9 cellular contexts compared by ENCODE assay signal in the genomic region with DNA sequence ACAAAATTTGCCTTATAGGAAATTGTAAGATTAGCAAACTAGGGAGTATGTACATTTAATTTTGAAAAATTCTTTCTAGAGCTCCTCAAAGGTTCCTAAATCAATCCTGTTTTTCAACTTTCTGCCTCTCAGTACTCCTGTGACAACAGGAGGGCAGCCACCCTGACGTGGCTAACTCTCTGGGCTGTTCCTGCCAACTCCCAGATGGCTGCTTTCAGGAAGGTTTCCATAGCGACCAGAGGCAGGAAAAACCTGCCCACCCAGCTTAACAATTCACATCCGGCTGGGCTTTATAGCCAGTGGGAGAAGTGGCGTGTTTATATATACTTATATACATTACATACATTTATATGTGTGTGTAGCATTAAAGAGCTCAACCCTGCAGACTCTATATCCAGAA. TPM values are rescaled to one million over a fixed set of nuclear protein-coding genes. Genes with fewer than 3 reads are reported as not detected.
DNase-seq lines count a peak whose midpoint lies in the region; ATAC-seq and TF ChIP-seq lines count a peak whose summit lies in the region.
"Had no signal": no experiment of that assay in that cellular context is flagged by ENCODE, and none has a peak within 500 bp of the region (broad histone marks: within the 10 kb centered on the region; RNA-seq: fewer than 3 reads in every experiment).

No MANE protein-coding gene starts in this region.

- POLR2A ChIA-PET in activated CD8-positive, alpha-beta T cell treated with anti-CD3 and anti-CD28 coated beads for 36 hours (lab: Charles Lee) = interaction anchor here (1.1 to 1.6 kb wide), 3 partner anchors 11 to 19 kb away, joined by 3 to 5 read pairs (median 4); no protein-coding TSS in a partner anchor

- ATAC-seq in activated CD8-positive, alpha-beta T cell treated with anti-CD3 and anti-CD28 coated beads for 36 hours = no peak
- ATAC-seq in GM19397 (IDR thresholded peaks at IDR 0.05; ENCODE audit: unreplicated experiment) (no peak), GM18511 (IDR thresholded peaks at IDR 0.05; ENCODE audit: unreplicated experiment) (no peak), GM21367 (IDR thresholded peaks at IDR 0.05; ENCODE audit: unreplicated experiment) (no peak)

- DNase-seq in ELF-1 (ENCODE audit: low read depth, low spot score) (peak; percentile 88), NCI-H510A (lab: John Stamatoyannopoulos, UW) (peak; percentile 68), foreskin fibroblast (peak; percentile 21 to 52), renal cortical epithelial cell (ENCODE audit: low read depth) (peak; percentile 54)
- DNase-seq in activated CD8-positive, alpha-beta T cell treated with anti-CD3 and anti-CD28 coated beads for 36 hours = no peak
- DNase-seq: stimulated activated CD4-positive, alpha-beta T cell treated with anti-CD3 and anti-CD28 coated beads, Interleukin-4, amount 100 ng/mL, for 4 hours had no signal

- intact Hi-C loops in activated CD8-positive, alpha-beta T cell treated with anti-CD3 and anti-CD28 coated beads for 36 hours (cut with micrococcal nuclease) = no loop called here

- no peaks in the 10 kb centered on the region for H3K9me3 Mint-ChIP-seq in activated CD8-positive, alpha-beta T cell treated with anti-CD3 and anti-CD28 coated beads for 36 hours

- CTCF ChIA-PET in activated CD8-positive, alpha-beta T cell treated with anti-CD3 and anti-CD28 coated beads for 36 hours (lab: Charles Lee) = interaction anchor here (1.1 to 1.6 kb wide), 3 partner anchors 9 to 240 kb away, joined by 3 to 4 read pairs (median 4); a partner anchor contains a TSS

- no peak overlapping the region for H3K4me3 ChIP-seq in foreskin fibroblast (ENCODE audit: low read depth in 1 of 2, low read length in 2 of 2)

- no peak overlapping the region for H3K4me3 Mint-ChIP-seq in activated CD8-positive, alpha-beta T cell treated with anti-CD3 and anti-CD28 coated beads for 36 hours

- no peak for TF ChIP-seq CTCF in foreskin fibroblast (IDR thresholded peaks at IDR 0.05; ENCODE audit: low read depth, low read length)
- TF ChIP-seq CTCF in activated CD8-positive, alpha-beta T cell treated with anti-CD3 and anti-CD28 coated beads for 36 hours (IDR thresholded peaks at IDR 0.05) = no peak

- no peaks in the 10 kb centered on the region for H3K27me3 Mint-ChIP-seq in activated CD8-positive, alpha-beta T cell treated with anti-CD3 and anti-CD28 coated beads for 36 hours

- peaks cover 28% of the 10 kb centered on the region for H3K36me3 Mint-ChIP-seq in activated CD8-positive, alpha-beta T cell treated with anti-CD3 and anti-CD28 coated beads for 36 hours (ENCODE audit: low read depth)

- H3K27ac Mint-ChIP-seq in activated CD8-positive, alpha-beta T cell treated with anti-CD3 and anti-CD28 coated beads for 36 hours = no peak overlapping the region

- peaks cover 65% of the 10 kb centered on the region for H3K4me1 Mint-ChIP-seq in activated CD8-positive, alpha-beta T cell treated with anti-CD3 and anti-CD28 coated beads for 36 hours (ENCODE audit: low read depth)

RNA-seq across cellular contexts. Expression of a gene that starts 26.5 kb away (rescaled TPM):
- 28.5 and 42.4 TPM in 2 replicates for total RNA-seq in renal cortical epithelial cell
- total RNA-seq in activated CD8-positive, alpha-beta T cell treated with anti-CD3 and anti-CD28 coated beads for 36 hours = 10 to 100 TPM; 60.2 to 64.3 TPM

RNA-seq across cellular contexts. Expression of a gene that starts 50.6 kb away (rescaled TPM):
- 117 and 241 TPM in 2 replicates for total RNA-seq in renal cortical epithelial cell
- 100 to 1,000 TPM; 160 to 169 TPM for total RNA-seq in activated CD8-positive, alpha-beta T cell treated with anti-CD3 and anti-CD28 coated beads for 36 hours
